Comparison of ENCODE assay signal across 1 cellular context in genomic region chr11:66612458-66612857, GRCh38.
TF ChIP-seq lines count a peak whose summit lies in the region.

No MANE protein-coding gene starts in this region.

TF ChIP-seq in HCT116, 20 proteins besides CTCF, POLR2A, EP300 and RAD21 (continued from another document):
- no peak for TF ChIP-seq REST (IDR thresholded peaks at IDR 0.05; ENCODE audit: low read depth)
- no peak for TF ChIP-seq ZNF274 (IDR thresholded peaks at IDR 0.05; ENCODE audit: low read depth, low read length)
- TF ChIP-seq JUND (IDR thresholded peaks at IDR 0.05) = no peak
- no peak for TF ChIP-seq ZFX (IDR thresholded peaks at IDR 0.05)
- no peak for TF ChIP-seq POLR2AphosphoS5 (IDR thresholded peaks at IDR 0.05; ENCODE audit: low read depth, low read length)
- no peak for TF ChIP-seq ZBTB33 (IDR thresholded peaks at IDR 0.05; ENCODE audit: extremely low read depth, insufficient replicate concordance, low read length)
- TF ChIP-seq SRF (IDR thresholded peaks at IDR 0.05; ENCODE audit: low read depth) = no peak
- TF ChIP-seq SP1 (IDR thresholded peaks at IDR 0.05; ENCODE audit: low read depth) = no peak
- TF ChIP-seq YY1 (IDR thresholded peaks at IDR 0.05; ENCODE audit: extremely low read depth, insufficient replicate concordance, low read depth, low read length) = no peak
- TF ChIP-seq CBX3 (IDR thresholded peaks at IDR 0.05; ENCODE audit: low read depth) = no peak
- no peak for TF ChIP-seq EZH2 (IDR thresholded peaks at IDR 0.05)
TF ChIP-seq in HCT116: peak in this region for 0.
